16 cellular contexts compared by ENCODE assay signal in genomic region chr11:130719516-130719915, GRCh38.
A peak's percentile ranks its signal among the peaks of the same experiment; 100 is the strongest.
DNase-seq lines count a peak whose midpoint lies in the region; ATAC-seq and TF ChIP-seq lines count a peak whose summit lies in the region.
"Had no signal": no experiment of that assay in that cellular context is flagged by ENCODE, and none has a peak within 500 bp of the region (broad histone marks: within the 10 kb centered on the region; RNA-seq: fewer than 3 reads in every experiment).

No MANE protein-coding gene starts in this region.

- intact Hi-C loops in heart left ventricle (cut with DNase I) = no loop called here

- H3K4me1 ChIP-seq in osteoblast (ENCODE audit: insufficient read depth, low read length) = peaks cover 23% of the 10 kb centered on the region
- peaks cover 0 to 12% (median 2%) of the 10 kb centered on the region in 12 donors for H3K4me1 ChIP-seq in heart left ventricle
- H3K4me1 ChIP-seq: parathyroid adenoma had no signal

- DNase-seq in COLO829 (ENCODE audit: low spot score) = peak; percentile 17
- DNase-seq in amniotic epithelial cell (ENCODE audit: low read depth) = peak; percentile 51
- DNase-seq in fibroblast of the aortic adventitia (ENCODE audit: low read depth) = peak; percentile 76
- DNase-seq in osteoblast (ENCODE audit: insufficient read length, low spot score, missing footprints) = peak; percentile 91
- no peak for DNase-seq in epidermal melanocyte (ENCODE audit: insufficient read length, low spot score)
- DNase-seq in NCI-H1105 (lab: John Stamatoyannopoulos, UW) = no peak
- no peak for DNase-seq in heart left ventricle
- DNase-seq in medulla oblongata (ENCODE audit: extremely low spot score) = no peak
- DNase-seq: activated gamma-delta T cell treated with Interleukin-2 at 50 U/mL for 16 hours; effector CD8-positive, alpha-beta T cell; mesendoderm; NCI-H2081; NCI-H748 treated with DMSO at 0.1 percent for 48 hours; RPMI8226 had no signal

- H2AFZ ChIP-seq in osteoblast (ENCODE audit: low read length) = peak overlapping the region; percentile 67
- H2AFZ ChIP-seq: parathyroid adenoma had no signal

- ATAC-seq in heart left ventricle = no peak
- ATAC-seq: gastroesophageal sphincter had no signal

- H3K27me3 ChIP-seq in osteoblast (ENCODE audit: insufficient read depth, low read length) = peaks cover 38% of the 10 kb centered on the region
- H3K27me3 ChIP-seq in heart left ventricle = no peaks in the 10 kb centered on the region
- H3K27me3 ChIP-seq: gastroesophageal sphincter had no signal

- 70 to 80% (median 78%) methylated on average over 9 of the region's 9 CpGs for WGBS in heart left ventricle, 4 donors

- H3K36me3 ChIP-seq in osteoblast (ENCODE audit: insufficient read depth, low read length) (no peaks in the 10 kb centered on the region), heart left ventricle (no peaks in the 10 kb centered on the region)
- H3K36me3 ChIP-seq: gastroesophageal sphincter had no signal

- peak overlapping the region; percentile 52 for H3K4me2 ChIP-seq in osteoblast (ENCODE audit: insufficient read depth, low read length)

- H3K27ac ChIP-seq in osteoblast (ENCODE audit: low read depth, low read length) = peak overlapping the region; percentile 76
- H3K27ac ChIP-seq in heart left ventricle = no peak overlapping the region
- H3K27ac ChIP-seq: gastroesophageal sphincter, parathyroid adenoma had no signal

- H3K79me2 ChIP-seq in osteoblast (ENCODE audit: insufficient read depth, low read length) = no peaks in the 10 kb centered on the region
- H3K79me2 ChIP-seq: parathyroid adenoma had no signal

- TF ChIP-seq CTCF in fibroblast of the aortic adventitia (IDR thresholded peaks at IDR 0.05; ENCODE audit: insufficient read depth, low read length) (no peak), osteoblast (IDR thresholded peaks at IDR 0.05; ENCODE audit: extremely low read depth, low read depth, low read length) (no peak), heart left ventricle (IDR thresholded peaks at IDR 0.05) (no peak)

- no peaks in the 10 kb centered on the region for H3K9me3 ChIP-seq in osteoblast (ENCODE audit: low read depth, low read length)
- no peaks in the 10 kb centered on the region for H3K9me3 ChIP-seq in heart left ventricle
- H3K9me3 ChIP-seq: gastroesophageal sphincter had no signal

- TF ChIP-seq POLR2A in heart left ventricle (IDR thresholded peaks at IDR 0.05) = no peak

- H4K20me1 ChIP-seq in osteoblast (ENCODE audit: insufficient read depth, low read length) = no peaks in the 10 kb centered on the region

- H3K4me3 ChIP-seq in fibroblast of the aortic adventitia (ENCODE audit: low read depth, low read length) (no peak overlapping the region), osteoblast (ENCODE audit: insufficient read depth, low read length) (no peak overlapping the region), heart left ventricle (no peak overlapping the region)
- H3K4me3 ChIP-seq: gastroesophageal sphincter had no signal

Comparison
In these comparisons a context has a peak if more than half of its experiments do, and no peak if none do; other contexts are left out.
1. DNase-seq: peak in COLO829 (single experiment), amniotic epithelial cell (single experiment), fibroblast of the aortic adventitia (single experiment) and osteoblast (single experiment); none in epidermal melanocyte (single experiment), NCI-H1105 (single experiment), heart left ventricle (0 of 5) and medulla oblongata (single experiment).